In the genomic region with DNA sequence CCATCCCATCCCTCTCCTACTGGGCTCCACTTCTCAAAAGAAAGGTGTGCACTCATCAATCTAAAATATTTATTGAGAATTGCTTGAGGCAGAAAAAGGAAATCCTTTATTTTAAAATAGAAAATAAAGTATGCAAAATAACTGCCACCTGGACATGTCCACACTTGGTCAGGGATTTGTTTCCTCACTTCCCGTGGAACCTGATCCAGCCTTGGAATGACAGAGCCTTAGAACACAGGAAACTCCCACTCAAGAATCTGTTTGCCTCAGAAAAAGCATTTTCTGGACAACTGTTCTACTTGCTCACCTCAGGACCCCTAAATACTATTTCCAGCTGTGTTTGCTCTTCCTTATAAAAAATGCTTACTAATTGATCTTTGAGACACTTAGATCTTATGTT, we compare ENCODE assay signal across 7 cellular contexts. TPM values are rescaled to one million over a fixed set of nuclear protein-coding genes. Genes with fewer than 3 reads are reported as not detected.
"Had no signal": no experiment of that assay in that cellular context is flagged by ENCODE, and none has a peak within 500 bp of the region (broad histone marks: within the 10 kb centered on the region; RNA-seq: fewer than 3 reads in every experiment).

No MANE protein-coding gene starts in this region.

- DNase-seq: GM23248, GOT3, H7, HCEC 1CT, IMR-90 had no signal

- H3K9ac ChIP-seq: GM23248 had no signal

- H3K4me3 ChIP-seq: GM23248 had no signal

- H2AFZ ChIP-seq: GM23248 had no signal

- H3K27ac ChIP-seq: GM23248 had no signal

RNA-seq across cellular contexts. Expression of gene AKR1C8, which starts 29.0 kb away (rescaled TPM):
- total RNA-seq: GM23248, H7, HT-29, IMR-90 had no signal
- polyA plus RNA-seq: GM23248, IMR-90 had no signal

RNA-seq across cellular contexts. Expression of gene AKR1C4, which starts 40.7 kb away (rescaled TPM):
- total RNA-seq: GM23248, H4, H7, HT-29, IMR-90 had no signal
- polyA plus RNA-seq: GM23248, IMR-90 had no signal
